Comparison of ENCODE assay signal across 1 cellular context in genomic region chr12:122949405-122949804, GRCh38.
TF ChIP-seq lines count a peak whose summit lies in the region.

No MANE protein-coding gene starts in this region.

TF ChIP-seq in A549, 52 proteins besides CTCF, POLR2A, EP300 and RAD21 (continued from another document):
- TF ChIP-seq REST (IDR thresholded peaks at IDR 0.05) (no peak), HOXB13 (CRISPR knock-in tag; IDR thresholded peaks at IDR 0.05; ENCODE audit: low read depth) (no peak), EHF (CRISPR knock-in tag; IDR thresholded peaks at IDR 0.05) (no peak), FOSB (CRISPR knock-in tag; IDR thresholded peaks at IDR 0.05) (no peak), TFCP2L1 (CRISPR knock-in tag; IDR thresholded peaks at IDR 0.05) (no peak), FOXS1 (CRISPR knock-in tag; IDR thresholded peaks at IDR 0.05) (no peak), ATOH8 (CRISPR knock-in tag; IDR thresholded peaks at IDR 0.05; ENCODE audit: low read depth) (no peak)
